1 cellular context compared by ENCODE assay signal in genomic region chr16:30609928-30610839, GRCh38.
A peak's percentile ranks its signal among the peaks of the same experiment; 100 is the strongest.
TF ChIP-seq lines count a peak whose summit lies in the region.

Gene ZNF689 (minus strand): TSS chr16:30610389. CDS start chr16:30610041, 348 bp downstream.

TF ChIP-seq in HepG2, 621 proteins besides CTCF, POLR2A, EP300 and RAD21 (continued from another document and continues in another):
- TF ChIP-seq, protein P1, sequence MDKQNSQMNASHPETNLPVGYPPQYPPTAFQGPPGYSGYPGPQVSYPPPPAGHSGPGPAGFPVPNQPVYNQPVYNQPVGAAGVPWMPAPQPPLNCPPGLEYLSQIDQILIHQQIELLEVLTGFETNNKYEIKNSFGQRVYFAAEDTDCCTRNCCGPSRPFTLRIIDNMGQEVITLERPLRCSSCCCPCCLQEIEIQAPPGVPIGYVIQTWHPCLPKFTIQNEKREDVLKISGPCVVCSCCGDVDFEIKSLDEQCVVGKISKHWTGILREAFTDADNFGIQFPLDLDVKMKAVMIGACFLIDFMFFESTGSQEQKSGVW (CRISPR knock-in tag; IDR thresholded peaks at IDR 0.05; ENCODE audit: borderline replicate concordance), result no peak
- no peak for TF ChIP-seq FOXM1 (CRISPR knock-in tag; IDR thresholded peaks at IDR 0.05)
- TF ChIP-seq, protein P2, sequence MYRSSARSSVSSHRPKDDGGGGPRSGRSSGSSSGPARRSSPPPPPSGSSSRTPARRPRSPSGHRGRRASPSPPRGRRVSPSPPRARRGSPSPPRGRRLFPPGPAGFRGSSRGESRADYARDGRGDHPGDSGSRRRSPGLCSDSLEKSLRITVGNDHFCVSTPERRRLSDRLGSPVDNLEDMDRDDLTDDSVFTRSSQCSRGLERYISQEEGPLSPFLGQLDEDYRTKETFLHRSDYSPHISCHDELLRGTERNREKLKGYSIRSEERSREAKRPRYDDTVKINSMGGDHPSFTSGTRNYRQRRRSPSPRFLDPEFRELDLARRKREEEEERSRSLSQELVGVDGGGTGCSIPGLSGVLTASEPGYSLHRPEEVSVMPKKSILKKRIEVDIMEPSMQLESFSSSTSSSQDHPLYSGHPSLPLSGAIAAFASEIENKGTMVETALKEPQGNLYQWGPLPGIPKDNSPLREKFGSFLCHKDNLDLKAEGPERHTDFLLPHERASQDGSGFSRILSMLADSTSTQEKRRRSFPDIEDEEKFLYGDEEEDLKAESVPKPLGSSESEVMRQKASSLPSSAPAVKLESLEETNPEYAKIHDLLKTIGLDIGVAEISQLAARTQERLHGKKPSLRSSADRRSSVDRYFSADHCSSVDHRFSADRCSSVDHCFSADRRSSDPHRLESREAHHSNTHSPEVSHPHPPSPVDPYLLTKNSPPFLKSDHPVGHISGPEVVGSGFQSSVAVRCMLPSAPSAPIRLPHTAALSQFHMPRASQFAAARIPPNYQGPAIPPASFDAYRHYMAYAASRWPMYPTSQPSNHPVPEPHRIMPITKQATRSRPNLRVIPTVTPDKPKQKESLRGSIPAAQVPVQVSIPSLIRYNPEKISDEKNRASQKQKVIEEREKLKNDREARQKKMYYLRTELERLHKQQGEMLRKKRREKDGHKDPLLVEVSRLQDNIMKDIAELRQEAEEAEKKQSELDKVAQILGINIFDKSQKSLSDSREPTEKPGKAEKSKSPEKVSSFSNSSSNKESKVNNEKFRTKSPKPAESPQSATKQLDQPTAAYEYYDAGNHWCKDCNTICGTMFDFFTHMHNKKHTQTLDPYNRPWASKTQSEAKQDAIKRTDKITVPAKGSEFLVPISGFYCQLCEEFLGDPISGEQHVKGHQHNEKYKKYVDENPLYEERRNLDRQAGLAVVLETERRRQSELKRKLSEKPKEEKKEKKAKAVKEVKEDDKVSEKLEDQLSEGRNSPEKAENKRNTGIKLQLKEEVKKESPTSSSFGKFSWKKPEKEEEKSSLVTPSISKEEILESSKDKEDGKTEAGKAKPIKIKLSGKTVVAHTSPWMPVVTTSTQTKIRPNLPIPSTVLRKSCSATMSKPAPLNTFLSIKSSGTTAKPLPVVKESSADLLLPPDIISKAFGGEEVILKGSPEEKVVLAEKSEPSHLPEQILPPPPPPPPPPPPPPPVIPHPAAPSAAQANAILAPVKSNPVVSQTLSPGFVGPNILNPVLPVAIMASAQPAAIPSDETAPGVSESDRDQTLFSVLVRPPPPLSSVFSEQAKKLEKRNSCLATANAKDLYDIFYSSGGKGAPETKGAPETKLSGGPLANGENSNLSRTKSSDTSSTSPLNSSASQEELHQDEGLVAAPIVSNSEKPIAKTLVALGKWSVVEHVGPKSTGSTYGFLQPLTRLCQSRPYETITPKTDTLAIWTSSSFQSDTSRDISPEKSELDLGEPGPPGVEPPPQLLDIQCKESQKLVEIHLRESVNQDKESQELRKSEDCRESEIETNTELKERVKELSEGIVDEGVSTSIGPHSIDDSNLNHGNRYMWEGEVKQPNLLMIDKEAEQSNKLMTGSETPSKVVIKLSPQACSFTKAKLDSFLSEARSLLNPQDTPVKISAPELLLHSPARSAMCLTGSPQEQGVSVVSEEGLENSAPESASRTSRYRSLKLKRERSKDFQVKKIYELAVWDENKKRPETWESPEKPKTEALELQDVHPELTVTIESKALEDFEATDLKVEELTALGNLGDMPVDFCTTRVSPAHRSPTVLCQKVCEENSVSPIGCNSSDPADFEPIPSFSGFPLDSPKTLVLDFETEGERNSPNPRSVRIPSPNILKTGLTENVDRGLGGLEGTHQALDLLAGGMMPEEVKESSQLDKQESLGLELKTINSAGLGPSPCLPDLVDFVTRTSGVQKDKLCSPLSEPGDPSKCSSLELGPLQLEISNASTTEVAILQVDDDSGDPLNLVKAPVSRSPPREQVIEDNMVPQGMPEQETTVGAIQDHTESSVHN (CRISPR knock-in tag; IDR thresholded peaks at IDR 0.05), result no peak
- TF ChIP-seq ZNF30 (CRISPR knock-in tag; IDR thresholded peaks at IDR 0.05), result peak; percentile 80; the same call in 1 of the 2 replicates
- TF ChIP-seq ZNF841 (CRISPR knock-in tag; IDR thresholded peaks at IDR 0.05; ENCODE audit: borderline replicate concordance), result no peak
- TF ChIP-seq NR1H2 (CRISPR knock-in tag; IDR thresholded peaks at IDR 0.05; ENCODE audit: borderline replicate concordance, low read depth), result peak; percentile 10
- no peak; the same call in 1 of the 2 replicates for TF ChIP-seq ZNF570 (CRISPR knock-in tag; IDR thresholded peaks at IDR 0.05; ENCODE audit: borderline replicate concordance)
- 0 out of 2 replicates have a peak, but pooled peaks have one; percentile 19 for TF ChIP-seq ZNF616 (CRISPR knock-in tag; IDR thresholded peaks at IDR 0.05; ENCODE audit: low read depth)
- 0 out of 2 replicates have a peak, but pooled peaks have one; percentile 23 for TF ChIP-seq DNMT1 (CRISPR knock-in tag; IDR thresholded peaks at IDR 0.05)
- TF ChIP-seq ZNF589 (CRISPR knock-in tag; conservative IDR thresholded peaks at IDR 0.05), result peak; percentile 81
- peak; percentile 12; the same call in 1 of the 2 replicates for TF ChIP-seq RFX3 (CRISPR knock-in tag; IDR thresholded peaks at IDR 0.05)
- peak; percentile 99 for TF ChIP-seq UBTF (CRISPR knock-in tag; IDR thresholded peaks at IDR 0.05)
- peak; percentile 92 for TF ChIP-seq ZBTB44 (CRISPR knock-in tag; IDR thresholded peaks at IDR 0.05)
- TF ChIP-seq NCOA1 (CRISPR knock-in tag; IDR thresholded peaks at IDR 0.05), result no peak
- TF ChIP-seq, protein P3, sequence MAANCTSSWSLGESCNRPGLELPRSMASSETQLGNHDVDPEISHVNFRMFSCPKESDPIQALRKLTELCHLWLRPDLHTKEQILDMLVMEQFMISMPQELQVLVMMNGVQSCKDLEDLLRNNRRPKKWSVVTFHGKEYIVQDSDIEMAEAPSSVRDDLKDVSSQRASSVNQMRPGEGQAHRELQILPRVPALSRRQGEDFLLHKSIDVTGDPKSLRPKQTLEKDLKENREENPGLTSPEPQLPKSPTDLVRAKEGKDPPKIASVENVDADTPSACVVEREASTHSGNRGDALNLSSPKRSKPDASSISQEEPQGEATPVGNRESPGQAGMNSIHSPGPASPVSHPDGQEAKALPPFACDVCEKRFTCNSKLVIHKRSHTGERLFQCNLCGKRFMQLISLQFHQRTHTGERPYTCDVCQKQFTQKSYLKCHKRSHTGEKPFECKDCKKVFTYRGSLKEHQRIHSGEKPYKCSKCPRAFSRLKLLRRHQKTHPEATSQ (CRISPR knock-in tag; IDR thresholded peaks at IDR 0.05; ENCODE audit: borderline replicate concordance), result peak; percentile 70; the same call in 1 of the 2 replicates
- TF ChIP-seq ZC3H4 (CRISPR knock-in tag; IDR thresholded peaks at IDR 0.05; ENCODE audit: borderline replicate concordance), result peak; percentile 95
- TF ChIP-seq NONO (IDR thresholded peaks at IDR 0.05), result no peak
- peak; percentile 94 for TF ChIP-seq NONO (CRISPR knock-in tag; conservative IDR thresholded peaks at IDR 0.05)
- TF ChIP-seq RFXANK (CRISPR knock-in tag; IDR thresholded peaks at IDR 0.05), result 0 out of 2 replicates have a peak, but pooled peaks have one; percentile 31
- TF ChIP-seq ZNF350 (CRISPR knock-in tag; IDR thresholded peaks at IDR 0.05; ENCODE audit: borderline replicate concordance, low read depth), result peak; percentile 97
- peak; percentile 95 for TF ChIP-seq DMAP1 (CRISPR knock-in tag; IDR thresholded peaks at IDR 0.05)
- TF ChIP-seq ZNF747 (CRISPR knock-in tag; IDR thresholded peaks at IDR 0.05; ENCODE audit: borderline replicate concordance), result peak; percentile 91
- peak; percentile 95 for TF ChIP-seq ZNF232 (CRISPR knock-in tag; IDR thresholded peaks at IDR 0.05; ENCODE audit: borderline replicate concordance)
- TF ChIP-seq IRF2 (CRISPR knock-in tag; IDR thresholded peaks at IDR 0.05), result peak; percentile 94
- TF ChIP-seq, protein P4, sequence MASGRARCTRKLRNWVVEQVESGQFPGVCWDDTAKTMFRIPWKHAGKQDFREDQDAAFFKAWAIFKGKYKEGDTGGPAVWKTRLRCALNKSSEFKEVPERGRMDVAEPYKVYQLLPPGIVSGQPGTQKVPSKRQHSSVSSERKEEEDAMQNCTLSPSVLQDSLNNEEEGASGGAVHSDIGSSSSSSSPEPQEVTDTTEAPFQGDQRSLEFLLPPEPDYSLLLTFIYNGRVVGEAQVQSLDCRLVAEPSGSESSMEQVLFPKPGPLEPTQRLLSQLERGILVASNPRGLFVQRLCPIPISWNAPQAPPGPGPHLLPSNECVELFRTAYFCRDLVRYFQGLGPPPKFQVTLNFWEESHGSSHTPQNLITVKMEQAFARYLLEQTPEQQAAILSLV (CRISPR knock-in tag; IDR thresholded peaks at IDR 0.05; ENCODE audit: borderline replicate concordance), result peak; percentile 82; the same call in 1 of the 2 replicates
- no peak for TF ChIP-seq POLR2AphosphoS2 (IDR thresholded peaks at IDR 0.05; ENCODE audit: low read depth, low read length)
- TF ChIP-seq NFIC (IDR thresholded peaks at IDR 0.05; ENCODE audit: low read length), result peak; percentile 78; the same call in 1 of the 2 replicates
- no peak for TF ChIP-seq ZFP36L2 (CRISPR knock-in tag; IDR thresholded peaks at IDR 0.05)
- TF ChIP-seq PCBP2 (optimal IDR thresholded peaks at IDR 0.05; ENCODE audit: low read depth, low read length, poor library complexity, severe bottlenecking), result no peak
- 0 out of 2 replicates have a peak, but pooled peaks have one; percentile 88 for TF ChIP-seq ZBTB8A (CRISPR knock-in tag; IDR thresholded peaks at IDR 0.05; ENCODE audit: borderline replicate concordance, low read depth)
- no peak for TF ChIP-seq TAF15 (IDR thresholded peaks at IDR 0.05; ENCODE audit: low read depth, low read length, poor library complexity, severe bottlenecking)
- TF ChIP-seq ZNF263 (CRISPR knock-in tag; IDR thresholded peaks at IDR 0.05), result peak; percentile 44; the same call in 1 of the 2 replicates
- TF ChIP-seq ZNF605 (CRISPR knock-in tag; IDR thresholded peaks at IDR 0.05), result peak; percentile 98
- peak; percentile 44; the same call in 1 of the 2 replicates for TF ChIP-seq MNT (IDR thresholded peaks at IDR 0.05)
- TF ChIP-seq ZNF619 (CRISPR knock-in tag; IDR thresholded peaks at IDR 0.05), result peak; percentile 50; the same call in 1 of the 2 replicates
- TF ChIP-seq, protein P5, sequence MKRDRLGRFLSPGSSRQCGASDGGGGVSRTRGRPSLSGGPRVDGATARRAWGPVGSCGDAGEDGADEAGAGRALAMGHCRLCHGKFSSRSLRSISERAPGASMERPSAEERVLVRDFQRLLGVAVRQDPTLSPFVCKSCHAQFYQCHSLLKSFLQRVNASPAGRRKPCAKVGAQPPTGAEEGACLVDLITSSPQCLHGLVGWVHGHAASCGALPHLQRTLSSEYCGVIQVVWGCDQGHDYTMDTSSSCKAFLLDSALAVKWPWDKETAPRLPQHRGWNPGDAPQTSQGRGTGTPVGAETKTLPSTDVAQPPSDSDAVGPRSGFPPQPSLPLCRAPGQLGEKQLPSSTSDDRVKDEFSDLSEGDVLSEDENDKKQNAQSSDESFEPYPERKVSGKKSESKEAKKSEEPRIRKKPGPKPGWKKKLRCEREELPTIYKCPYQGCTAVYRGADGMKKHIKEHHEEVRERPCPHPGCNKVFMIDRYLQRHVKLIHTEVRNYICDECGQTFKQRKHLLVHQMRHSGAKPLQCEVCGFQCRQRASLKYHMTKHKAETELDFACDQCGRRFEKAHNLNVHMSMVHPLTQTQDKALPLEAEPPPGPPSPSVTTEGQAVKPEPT (CRISPR knock-in tag; IDR thresholded peaks at IDR 0.05; ENCODE audit: low read depth), result peak; percentile 44; the same call in 1 of the 2 replicates
- TF ChIP-seq ZNF563 (CRISPR knock-in tag; IDR thresholded peaks at IDR 0.05), result peak; percentile 87; the same call in 1 of the 2 replicates
- peak; percentile 65; the same call in 1 of the 2 replicates for TF ChIP-seq HNF1B (CRISPR knock-in tag; IDR thresholded peaks at IDR 0.05)
